In genomic region chr2:71995067-71995665, GRCh38 we compare ENCODE assay signal across 8 cellular contexts.
DNase-seq lines count a peak whose midpoint lies in the region; ATAC-seq and TF ChIP-seq lines count a peak whose summit lies in the region.
"Had no signal": no experiment of that assay in that cellular context is flagged by ENCODE, and none has a peak within 500 bp of the region (broad histone marks: within the 10 kb centered on the region; RNA-seq: fewer than 3 reads in every experiment).

No MANE protein-coding gene starts in this region.

- H3K27ac ChIP-seq in psoas muscle: no peak overlapping the region

- no peaks in the 10 kb centered on the region for H3K4me1 ChIP-seq in psoas muscle

- WGBS in psoas muscle, 3 donors: 61 to 70% (median 66%) methylated on average over 3 of the region's 3 CpGs

- no peaks in the 10 kb centered on the region for H3K36me3 Mint-ChIP-seq in effector memory CD8-positive, alpha-beta T cell (ENCODE audit: insufficient read depth)

- no peaks in the 10 kb centered on the region for H3K27me3 ChIP-seq in psoas muscle (ENCODE audit: insufficient read depth in 3 of 3, low read length in 2 of 3)

- intact Hi-C loops in psoas muscle (cut with DNase I): loop anchor here (2.0 to 10.0 kb wide), 3 partner anchors 192 to 448 kb away; no protein-coding TSS in a partner anchor

- H3K4me3 Mint-ChIP-seq in effector memory CD8-positive, alpha-beta T cell: no peak overlapping the region

- peak in 3 of 4 donors; percentile 56 to 80 (median 80) for ATAC-seq in psoas muscle
- no peak for ATAC-seq in GM18858 (IDR thresholded peaks at IDR 0.05; ENCODE audit: unreplicated experiment)
- ATAC-seq in GM18907 (IDR thresholded peaks at IDR 0.05; ENCODE audit: unreplicated experiment): no peak
- no peak for ATAC-seq in effector memory CD8-positive, alpha-beta T cell (replicated peaks)

- H3K36me3 ChIP-seq in psoas muscle (ENCODE audit: insufficient read depth in 1 of 2, low read depth in 1 of 2): no peaks in the 10 kb centered on the region

- peaks cover 2% of the 10 kb centered on the region in 2 donors for H3K9me3 Mint-ChIP-seq in effector memory CD8-positive, alpha-beta T cell

- H3K27me3 Mint-ChIP-seq in effector memory CD8-positive, alpha-beta T cell: peaks cover 8 to 18% of the 10 kb centered on the region in 2 donors

- TF ChIP-seq CTCF in psoas muscle (IDR thresholded peaks at IDR 0.05): peak; percentile 48

- H3K9me3 ChIP-seq in psoas muscle: no peaks in the 10 kb centered on the region

- H3K4me1 Mint-ChIP-seq in effector memory CD8-positive, alpha-beta T cell (ENCODE audit: low read depth in 2 of 2): no peaks in the 10 kb centered on the region

- DNase-seq in GM04504 (ENCODE audit: low read depth): peak; percentile 23
- DNase-seq in NCI-H1694 treated with DMSO at 0.1 percent for 48 hours (lab: John Stamatoyannopoulos, UW): peak; percentile 78
- DNase-seq in cerebellum (ENCODE audit: low spot score): peak; percentile 41
- DNase-seq in psoas muscle: no peak
- DNase-seq in effector memory CD8-positive, alpha-beta T cell: no peak

- no peak overlapping the region for H3K27ac Mint-ChIP-seq in effector memory CD8-positive, alpha-beta T cell
- H3K27ac Mint-ChIP-seq: progenitor cell of endocrine pancreas had no signal

- H3K4me3 ChIP-seq in psoas muscle: no peak overlapping the region

Comparison
In these comparisons a context has a peak if more than half of its experiments do, and no peak if none do; other contexts are left out.
1. DNase-seq: peak in GM04504 (single experiment), NCI-H1694 treated with DMSO at 0.1 percent for 48 hours (single experiment) and cerebellum (single experiment); none in psoas muscle (0 of 2) and effector memory CD8-positive, alpha-beta T cell (0 of 3).
2. ATAC-seq: peak in psoas muscle (3 of 4); none in GM18858 (single experiment), GM18907 (single experiment) and effector memory CD8-positive, alpha-beta T cell (single experiment).